In genomic region chr13:52454459-52454824, GRCh38 we compare ENCODE assay signal across 1 cellular context.
TF ChIP-seq lines count a peak whose summit lies in the region.

No MANE protein-coding gene starts in this region.

TF ChIP-seq in GM12878, 131 proteins besides CTCF, POLR2A, EP300 and RAD21 (continues in another document):
- TF ChIP-seq E2F4 (IDR thresholded peaks at IDR 0.05; ENCODE audit: low read depth, low read length), result no peak
- no peak for TF ChIP-seq CREB1 (IDR thresholded peaks at IDR 0.05; ENCODE audit: low read depth)
- TF ChIP-seq MEF2A (IDR thresholded peaks at IDR 0.05; ENCODE audit: insufficient read depth, low read depth, low read length), result peak; percentile 83
- no peak for TF ChIP-seq SREBF2 (IDR thresholded peaks at IDR 0.05; ENCODE audit: low read length)
- TF ChIP-seq STAT3 (IDR thresholded peaks at IDR 0.05; ENCODE audit: low read depth, low read length), result no peak
- no peak for TF ChIP-seq YBX1 (IDR thresholded peaks at IDR 0.05)
- TF ChIP-seq DPF2 (IDR thresholded peaks at IDR 0.05), result 0 out of 2 replicates have a peak, but pooled peaks have one; percentile 64
- no peak for TF ChIP-seq HCFC1 (IDR thresholded peaks at IDR 0.05; ENCODE audit: low read length)
- TF ChIP-seq RUNX3 (IDR thresholded peaks at IDR 0.05; ENCODE audit: low read length), result peak; percentile 85
- no peak for TF ChIP-seq NFIC (IDR thresholded peaks at IDR 0.05; ENCODE audit: low read depth, low read length)
- TF ChIP-seq SIX5 (IDR thresholded peaks at IDR 0.05; ENCODE audit: low read depth, low read length, severe bottlenecking), result no peak
- peak; percentile 52; the same call in 1 of the 2 replicates for TF ChIP-seq ATF2 (IDR thresholded peaks at IDR 0.05; ENCODE audit: low read length)
- no peak; the same call in 1 of the 2 replicates for TF ChIP-seq POLR2AphosphoS5 (IDR thresholded peaks at IDR 0.05; ENCODE audit: low read length)
- TF ChIP-seq PBX3 (IDR thresholded peaks at IDR 0.05; ENCODE audit: insufficient replicate concordance, low read depth, low read length), result peak; percentile 76
- TF ChIP-seq CBX5 (IDR thresholded peaks at IDR 0.05; ENCODE audit: low read depth), result no peak
- TF ChIP-seq GATAD2B (conservative IDR thresholded peaks at IDR 0.05; ENCODE audit: low read depth), result no peak
- TF ChIP-seq EED (IDR thresholded peaks at IDR 0.05; ENCODE audit: low read depth), result peak; percentile 39; the same call in 1 of the 2 replicates
- TF ChIP-seq YY1 (IDR thresholded peaks at IDR 0.05; ENCODE audit: low read depth, low read length), result no peak
- 0 out of 2 replicates have a peak, but pooled peaks have one; percentile 40 for TF ChIP-seq CHD1 (IDR thresholded peaks at IDR 0.05; ENCODE audit: low read depth, low read length)
- no peak for TF ChIP-seq RFX5 (IDR thresholded peaks at IDR 0.05; ENCODE audit: low read depth, low read length)
- TF ChIP-seq TCF7 (IDR thresholded peaks at IDR 0.05; ENCODE audit: borderline replicate concordance), result no peak
- no peak for TF ChIP-seq E2F8 (IDR thresholded peaks at IDR 0.05; ENCODE audit: low read depth, partially characterized antibody)
- no peak for TF ChIP-seq CBX3 (IDR thresholded peaks at IDR 0.05; ENCODE audit: borderline replicate concordance, low read depth)
- TF ChIP-seq IRF5 (IDR thresholded peaks at IDR 0.05; ENCODE audit: borderline replicate concordance), result no peak
- TF ChIP-seq RELA (IDR thresholded peaks at IDR 0.05; ENCODE audit: borderline replicate concordance, partially characterized antibody), result no peak
- TF ChIP-seq SIN3A (IDR thresholded peaks at IDR 0.05; ENCODE audit: low read depth, low read length), result peak; percentile 62; the same call in 1 of the 2 replicates
- TF ChIP-seq CEBPZ (IDR thresholded peaks at IDR 0.05; ENCODE audit: low read depth, low read length), result no peak
- TF ChIP-seq TAF1 (IDR thresholded peaks at IDR 0.05; ENCODE audit: borderline replicate concordance, low read depth, low read length), result peak; percentile 48; the same call in 1 of the 2 replicates
- no peak for TF ChIP-seq ZNF384 (IDR thresholded peaks at IDR 0.05; ENCODE audit: borderline replicate concordance, low read depth, low read length)
- TF ChIP-seq NR2C2 (IDR thresholded peaks at IDR 0.05; ENCODE audit: borderline replicate concordance, control insufficient read depth, insufficient read length, low read depth), result no peak
- TF ChIP-seq EGR1 (IDR thresholded peaks at IDR 0.05; ENCODE audit: borderline replicate concordance in 1 of 2, low read depth in 2 of 2, low read length in 2 of 2), result 0 out of 3 replicates have a peak, but pooled peaks of 1 of the 2 experiments have one; percentile 9
- TF ChIP-seq BHLHE40 (IDR thresholded peaks at IDR 0.05; ENCODE audit: borderline replicate concordance in 1 of 2, low read depth in 2 of 2, low read length in 1 of 2), result peak; percentile 33 to 34; a peak in 1 of 4 replicates
- TF ChIP-seq MEF2B (IDR thresholded peaks at IDR 0.05; ENCODE audit: partially characterized antibody, poor library complexity, severe bottlenecking), result peak; percentile 84
- no peak for TF ChIP-seq ZNF592 (IDR thresholded peaks at IDR 0.05)
- no peak for TF ChIP-seq KAT2A (conservative IDR thresholded peaks at IDR 0.05; ENCODE audit: control insufficient read depth, low read depth, low read length)
- TF ChIP-seq ZNF622 (IDR thresholded peaks at IDR 0.05), result no peak
- no peak for TF ChIP-seq REST (IDR thresholded peaks at IDR 0.05; ENCODE audit: low read depth, low read length)
- TF ChIP-seq KLF5 (IDR thresholded peaks at IDR 0.05; ENCODE audit: partially characterized antibody), result no peak
- no peak; the same call in none of the 2 replicates for TF ChIP-seq POLR2AphosphoS2 (IDR thresholded peaks at IDR 0.05; ENCODE audit: low read depth, low read length)
- no peak for TF ChIP-seq CBFB (IDR thresholded peaks at IDR 0.05; ENCODE audit: low read depth)
- no peak for TF ChIP-seq SMARCA5 (IDR thresholded peaks at IDR 0.05)
- 0 out of 4 replicates have a peak, but pooled peaks of 1 of the 2 experiments have one; percentile 18 for TF ChIP-seq SRF (IDR thresholded peaks at IDR 0.05; ENCODE audit: low read depth in 2 of 2, low read length in 2 of 2)
- 0 out of 2 replicates have a peak, but pooled peaks have one; percentile 27 for TF ChIP-seq ATF7 (IDR thresholded peaks at IDR 0.05; ENCODE audit: low read depth)
- no peak for TF ChIP-seq FOXK2 (IDR thresholded peaks at IDR 0.05)
